ENCODE assay signal across 1 cellular context in the genomic region with DNA sequence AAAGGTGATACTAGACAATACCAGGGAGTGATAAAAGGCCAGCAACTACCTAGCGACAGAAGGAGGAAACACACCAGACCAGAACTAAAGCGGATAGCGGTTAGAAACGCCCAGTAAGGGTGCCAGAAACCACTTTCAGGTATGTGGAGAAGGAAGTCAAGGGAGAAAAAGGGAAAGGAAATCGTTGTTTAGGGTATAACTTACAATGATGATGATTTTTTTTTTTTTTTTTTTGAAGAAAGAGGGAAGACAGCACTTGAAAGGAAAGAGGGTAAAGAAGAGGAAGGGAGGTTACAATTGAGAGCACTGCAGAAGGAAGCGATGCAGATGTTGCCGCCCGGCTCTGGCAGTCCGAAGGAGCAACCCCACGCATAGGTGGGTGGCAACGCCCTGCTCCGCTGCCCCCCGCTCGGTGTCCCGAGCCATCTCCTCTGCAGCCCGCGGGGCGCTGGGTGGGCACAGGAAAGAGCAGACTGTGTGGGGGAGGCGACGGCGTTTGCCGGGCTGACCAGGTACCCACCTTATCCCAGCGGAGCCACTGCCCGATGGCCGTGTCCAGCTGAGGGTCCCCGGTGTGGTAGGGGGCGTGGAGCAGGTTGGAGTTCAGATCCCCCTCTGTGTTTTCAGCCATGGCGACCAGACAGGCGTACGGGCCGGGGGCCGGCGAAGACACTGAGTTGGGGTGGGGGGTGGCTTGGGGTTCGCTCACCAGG.
TF ChIP-seq lines count a peak whose summit lies in the region.

No MANE protein-coding gene starts in this region.

TF ChIP-seq in HepG2, 621 proteins besides CTCF, POLR2A, EP300 and RAD21 (continued from another document):
- TF ChIP-seq AKNA (CRISPR knock-in tag; IDR thresholded peaks at IDR 0.05; ENCODE audit: borderline replicate concordance) (no peak), JDP2 (CRISPR knock-in tag; IDR thresholded peaks at IDR 0.05; ENCODE audit: borderline replicate concordance) (no peak), ZNF205 (CRISPR knock-in tag; IDR thresholded peaks at IDR 0.05) (no peak), GATA4 (IDR thresholded peaks at IDR 0.05; ENCODE audit: borderline replicate concordance, low read depth) (no peak), ZMAT3 (CRISPR knock-in tag; conservative IDR thresholded peaks at IDR 0.05) (no peak), KLF6 (CRISPR knock-in tag; IDR thresholded peaks at IDR 0.05) (0 out of 2 replicates have a peak, but pooled peaks have one; percentile 12), ZNF430 (CRISPR knock-in tag; IDR thresholded peaks at IDR 0.05) (no peak), TOE1 (CRISPR knock-in tag; IDR thresholded peaks at IDR 0.05) (no peak), IKZF4 (CRISPR knock-in tag; IDR thresholded peaks at IDR 0.05; ENCODE audit: borderline replicate concordance, low read depth, not compliant biosample characterization) (no peak), TBL1XR1 (IDR thresholded peaks at IDR 0.05; ENCODE audit: borderline replicate concordance, low read length, partially characterized antibody) (no peak), HIVEP1 (CRISPR knock-in tag; IDR thresholded peaks at IDR 0.05) (0 out of 2 replicates have a peak, but pooled peaks have one; percentile 10), ZNF18 (CRISPR knock-in tag; IDR thresholded peaks at IDR 0.05; ENCODE audit: insufficient replicate concordance) (no peak)
- TF ChIP-seq, protein P1, sequence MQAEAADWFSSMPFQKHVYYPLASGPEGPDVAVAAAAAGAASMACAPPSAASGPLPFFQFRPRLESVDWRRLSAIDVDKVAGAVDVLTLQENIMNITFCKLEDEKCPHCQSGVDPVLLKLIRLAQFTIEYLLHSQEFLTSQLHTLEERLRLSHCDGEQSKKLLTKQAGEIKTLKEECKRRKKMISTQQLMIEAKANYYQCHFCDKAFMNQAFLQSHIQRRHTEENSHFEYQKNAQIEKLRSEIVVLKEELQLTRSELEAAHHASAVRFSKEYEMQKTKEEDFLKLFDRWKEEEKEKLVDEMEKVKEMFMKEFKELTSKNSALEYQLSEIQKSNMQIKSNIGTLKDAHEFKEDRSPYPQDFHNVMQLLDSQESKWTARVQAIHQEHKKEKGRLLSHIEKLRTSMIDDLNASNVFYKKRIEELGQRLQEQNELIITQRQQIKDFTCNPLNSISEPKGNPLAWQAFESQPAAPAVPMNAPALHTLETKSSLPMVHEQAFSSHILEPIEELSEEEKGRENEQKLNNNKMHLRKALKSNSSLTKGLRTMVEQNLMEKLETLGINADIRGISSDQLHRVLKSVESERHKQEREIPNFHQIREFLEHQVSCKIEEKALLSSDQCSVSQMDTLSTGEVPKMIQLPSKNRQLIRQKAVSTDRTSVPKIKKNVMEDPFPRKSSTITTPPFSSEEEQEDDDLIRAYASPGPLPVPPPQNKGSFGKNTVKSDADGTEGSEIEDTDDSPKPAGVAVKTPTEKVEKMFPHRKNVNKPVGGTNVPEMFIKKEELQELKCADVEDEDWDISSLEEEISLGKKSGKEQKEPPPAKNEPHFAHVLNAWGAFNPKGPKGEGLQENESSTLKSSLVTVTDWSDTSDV (CRISPR knock-in tag; IDR thresholded peaks at IDR 0.05), result no peak
- TF ChIP-seq, protein P2, sequence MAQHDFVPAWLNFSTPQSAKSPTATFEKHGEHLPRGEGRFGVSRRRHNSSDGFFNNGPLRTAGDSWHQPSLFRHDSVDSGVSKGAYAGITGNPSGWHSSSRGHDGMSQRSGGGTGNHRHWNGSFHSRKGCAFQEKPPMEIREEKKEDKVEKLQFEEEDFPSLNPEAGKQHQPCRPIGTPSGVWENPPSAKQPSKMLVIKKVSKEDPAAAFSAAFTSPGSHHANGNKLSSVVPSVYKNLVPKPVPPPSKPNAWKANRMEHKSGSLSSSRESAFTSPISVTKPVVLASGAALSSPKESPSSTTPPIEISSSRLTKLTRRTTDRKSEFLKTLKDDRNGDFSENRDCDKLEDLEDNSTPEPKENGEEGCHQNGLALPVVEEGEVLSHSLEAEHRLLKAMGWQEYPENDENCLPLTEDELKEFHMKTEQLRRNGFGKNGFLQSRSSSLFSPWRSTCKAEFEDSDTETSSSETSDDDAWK (CRISPR knock-in tag; IDR thresholded peaks at IDR 0.05), result no peak
- TF ChIP-seq, protein P3, sequence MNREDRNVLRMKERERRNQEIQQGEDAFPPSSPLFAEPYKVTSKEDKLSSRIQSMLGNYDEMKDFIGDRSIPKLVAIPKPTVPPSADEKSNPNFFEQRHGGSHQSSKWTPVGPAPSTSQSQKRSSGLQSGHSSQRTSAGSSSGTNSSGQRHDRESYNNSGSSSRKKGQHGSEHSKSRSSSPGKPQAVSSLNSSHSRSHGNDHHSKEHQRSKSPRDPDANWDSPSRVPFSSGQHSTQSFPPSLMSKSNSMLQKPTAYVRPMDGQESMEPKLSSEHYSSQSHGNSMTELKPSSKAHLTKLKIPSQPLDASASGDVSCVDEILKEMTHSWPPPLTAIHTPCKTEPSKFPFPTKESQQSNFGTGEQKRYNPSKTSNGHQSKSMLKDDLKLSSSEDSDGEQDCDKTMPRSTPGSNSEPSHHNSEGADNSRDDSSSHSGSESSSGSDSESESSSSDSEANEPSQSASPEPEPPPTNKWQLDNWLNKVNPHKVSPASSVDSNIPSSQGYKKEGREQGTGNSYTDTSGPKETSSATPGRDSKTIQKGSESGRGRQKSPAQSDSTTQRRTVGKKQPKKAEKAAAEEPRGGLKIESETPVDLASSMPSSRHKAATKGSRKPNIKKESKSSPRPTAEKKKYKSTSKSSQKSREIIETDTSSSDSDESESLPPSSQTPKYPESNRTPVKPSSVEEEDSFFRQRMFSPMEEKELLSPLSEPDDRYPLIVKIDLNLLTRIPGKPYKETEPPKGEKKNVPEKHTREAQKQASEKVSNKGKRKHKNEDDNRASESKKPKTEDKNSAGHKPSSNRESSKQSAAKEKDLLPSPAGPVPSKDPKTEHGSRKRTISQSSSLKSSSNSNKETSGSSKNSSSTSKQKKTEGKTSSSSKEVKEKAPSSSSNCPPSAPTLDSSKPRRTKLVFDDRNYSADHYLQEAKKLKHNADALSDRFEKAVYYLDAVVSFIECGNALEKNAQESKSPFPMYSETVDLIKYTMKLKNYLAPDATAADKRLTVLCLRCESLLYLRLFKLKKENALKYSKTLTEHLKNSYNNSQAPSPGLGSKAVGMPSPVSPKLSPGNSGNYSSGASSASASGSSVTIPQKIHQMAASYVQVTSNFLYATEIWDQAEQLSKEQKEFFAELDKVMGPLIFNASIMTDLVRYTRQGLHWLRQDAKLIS (CRISPR knock-in tag; IDR thresholded peaks at IDR 0.05), result no peak
